Comparison of ENCODE assay signal across 8 cellular contexts in genomic region chr20:59006864-59007757, GRCh38. TPM values are rescaled to one million over a fixed set of nuclear protein-coding genes. Genes with fewer than 3 reads are reported as not detected.
DNase-seq lines count a peak whose midpoint lies in the region; ATAC-seq and TF ChIP-seq lines count a peak whose summit lies in the region.

Gene CTSZ, minus strand, starts transcription at chr20:59007254. Its CDS starts 126 bp downstream, at chr20:59007128.

- TF ChIP-seq CTCF in KMS-11 (conservative IDR thresholded peaks at IDR 0.05; ENCODE audit: low read depth, low read length) (no peak), esophagus squamous epithelium (IDR thresholded peaks at IDR 0.05) (no peak), upper lobe of left lung (IDR thresholded peaks at IDR 0.05) (no peak)

- H2AFZ ChIP-seq in KMS-11 (ENCODE audit: low read depth) = peak within 1 kb of the TSS; percentile 31; the same call in 1 of the 2 replicates

- no peaks in the 10 kb centered on the region for H3K9me3 Mint-ChIP-seq in activated T-cell treated with anti-CD3 and anti-CD28 coated beads, Interleukin-2, amount 50 U/mL, for 24 hours
- no peaks in the 10 kb centered on the region for H3K9me3 Mint-ChIP-seq in naive B cell

- no peaks in the 10 kb centered on the region for H3K79me2 ChIP-seq in KMS-11 (ENCODE audit: insufficient read depth, low read depth)

- H3K4me1 ChIP-seq in KMS-11 (ENCODE audit: low read depth, poor library complexity, severe bottlenecking) (peaks cover 29% of the 10 kb centered on the region), esophagus squamous epithelium (peaks cover 30 to 80% (median 47%) of the 10 kb centered on the region in 3 donors), upper lobe of left lung (peaks cover 49 to 58% (median 56%) of the 10 kb centered on the region in 4 donors)

- H3K27ac ChIP-seq in KMS-11 (no peak within 1 kb of the TSS), esophagus squamous epithelium (peak within 1 kb of the TSS; percentile 77 to 90 (median 86)), upper lobe of left lung (peak within 1 kb of the TSS; percentile 86 to 95 (median 92))

- DNase-seq in DMS 273 (lab: John Stamatoyannopoulos, UW; ENCODE audit: unreplicated experiment) (peak; percentile 67), DMS 273 treated with DMSO at 0.1 percent for 48 hours (lab: John Stamatoyannopoulos, UW) (no peak), esophagus squamous epithelium (lab: John Stamatoyannopoulos, UW) (no peak), naive B cell (peak; percentile 49), upper lobe of left lung (peak; percentile 82 to 94)
- peak; percentile 73 for DNase-seq in activated T-cell treated with anti-CD3 and anti-CD28 coated beads, Interleukin-2, amount 50 U/mL, for 24 hours

- H3K4me2 ChIP-seq in KMS-11 = peak within 1 kb of the TSS; percentile 15; the same call in 1 of the 2 replicates

- peak within 1 kb of the TSS; percentile 85 for H3K27ac Mint-ChIP-seq in activated T-cell treated with anti-CD3 and anti-CD28 coated beads, Interleukin-2, amount 50 U/mL, for 24 hours
- peak within 1 kb of the TSS; percentile 96 to 100 (median 98) for H3K27ac Mint-ChIP-seq in naive B cell

- no peaks in the 10 kb centered on the region for H3K27me3 Mint-ChIP-seq in activated T-cell treated with anti-CD3 and anti-CD28 coated beads, Interleukin-2, amount 50 U/mL, for 24 hours
- no peaks in the 10 kb centered on the region for H3K27me3 Mint-ChIP-seq in naive B cell

- H3K4me1 Mint-ChIP-seq in activated T-cell treated with anti-CD3 and anti-CD28 coated beads, Interleukin-2, amount 50 U/mL, for 24 hours (ENCODE audit: low read depth) = peaks cover 42% of the 10 kb centered on the region
- peaks cover 53 to 81% (median 72%) of the 10 kb centered on the region in 3 donors for H3K4me1 Mint-ChIP-seq in naive B cell

- intact Hi-C loops in esophagus squamous epithelium (cut with DNase I) = no loop called here

- H3K4me3 ChIP-seq in KMS-11 (IDR thresholded peaks at IDR 0.05; ENCODE audit: insufficient read depth, low read depth, low read length) = no peak within 1 kb of the TSS
- peak within 1 kb of the TSS; percentile 52 to 85 (median 66) for H3K4me3 ChIP-seq in esophagus squamous epithelium
- peak within 1 kb of the TSS; percentile 69 to 89 (median 78) for H3K4me3 ChIP-seq in upper lobe of left lung

- no peak for TF ChIP-seq EP300 in upper lobe of left lung (IDR thresholded peaks at IDR 0.05)

- H3K9ac ChIP-seq in KMS-11 = no peak within 1 kb of the TSS

- H3K36me3 Mint-ChIP-seq in activated T-cell treated with anti-CD3 and anti-CD28 coated beads, Interleukin-2, amount 50 U/mL, for 24 hours (ENCODE audit: low read depth) = peaks cover 12% of the 10 kb centered on the region
- H3K36me3 Mint-ChIP-seq in naive B cell = peaks cover 0 to 23% of the 10 kb centered on the region in 2 donors

- H3K27me3 ChIP-seq in KMS-11 (ENCODE audit: insufficient read depth, low read depth) (peaks cover 16% of the 10 kb centered on the region; the same call in 1 of the 2 replicates), esophagus squamous epithelium (no peaks in the 10 kb centered on the region), upper lobe of left lung (no peaks in the 10 kb centered on the region)

- H3K4me3 Mint-ChIP-seq in activated T-cell treated with anti-CD3 and anti-CD28 coated beads, Interleukin-2, amount 50 U/mL, for 24 hours = peak within 1 kb of the TSS; percentile 77
- H3K4me3 Mint-ChIP-seq in naive B cell = peak within 1 kb of the TSS; percentile 88 to 100 (median 98)

- H3K9me3 ChIP-seq in esophagus squamous epithelium = no peaks in the 10 kb centered on the region
- H3K9me3 ChIP-seq in upper lobe of left lung = no peaks in the 10 kb centered on the region

- H3K36me3 ChIP-seq in KMS-11 (ENCODE audit: insufficient read depth) (no peaks in the 10 kb centered on the region), esophagus squamous epithelium (peaks cover 0 to 13% (median 0%) of the 10 kb centered on the region in 3 donors), upper lobe of left lung (peaks cover 0 to 12% (median 5%) of the 10 kb centered on the region in 4 donors)

- TF ChIP-seq POLR2A in esophagus squamous epithelium (IDR thresholded peaks at IDR 0.05) (peak in 2 of 4 donors; percentile 49 to 57), upper lobe of left lung (IDR thresholded peaks at IDR 0.05) (peak in 3 of 4 donors; percentile 52 to 87 (median 73))

- ATAC-seq in naive B cell (ENCODE audit: low read depth in 2 of 2) (peak; percentile 5 to 6), upper lobe of left lung (ENCODE audit: low FRiP score in 2 of 2) (peak; percentile 52 to 86), GM18870 (IDR thresholded peaks at IDR 0.05; ENCODE audit: unreplicated experiment) (no peak)

- H4K20me1 ChIP-seq in KMS-11 (ENCODE audit: insufficient read depth) = no peaks in the 10 kb centered on the region

- WGBS in esophagus squamous epithelium, 2 donors = no CpG with 5 or more reads among the region's 86 CpGs
- 22 to 34% methylated on average over 15 to 32 of the region's 86 CpGs for WGBS in upper lobe of left lung, 2 donors

RNA-seq across cellular contexts. Expression of gene CTSZ, which starts in this region (rescaled TPM):
- total RNA-seq in esophagus squamous epithelium (10 to 100 TPM; 22.3 to 89.7 (median 57.2) TPM), upper lobe of left lung (100 to 1,000 TPM; 196 to 503 (median 397) TPM)
- 10 to 100 TPM; 15.7 to 39.6 (median 25.4) TPM for polyA plus RNA-seq in naive B cell (ENCODE audit: low read depth in 6 of 6)

Comparison
In these comparisons a context has a peak if more than half of its experiments do, and no peak if none do; other contexts are left out.
1. DNase-seq: peak in DMS 273 (single experiment), activated T-cell treated with anti-CD3 and anti-CD28 coated beads, Interleukin-2, amount 50 U/mL, for 24 hours (single experiment), naive B cell (single experiment) and upper lobe of left lung (2 of 2); none in DMS 273 treated with DMSO at 0.1 percent for 48 hours (single experiment) and esophagus squamous epithelium (single experiment).